4 cellular contexts compared by ENCODE assay signal in the genomic region with DNA sequence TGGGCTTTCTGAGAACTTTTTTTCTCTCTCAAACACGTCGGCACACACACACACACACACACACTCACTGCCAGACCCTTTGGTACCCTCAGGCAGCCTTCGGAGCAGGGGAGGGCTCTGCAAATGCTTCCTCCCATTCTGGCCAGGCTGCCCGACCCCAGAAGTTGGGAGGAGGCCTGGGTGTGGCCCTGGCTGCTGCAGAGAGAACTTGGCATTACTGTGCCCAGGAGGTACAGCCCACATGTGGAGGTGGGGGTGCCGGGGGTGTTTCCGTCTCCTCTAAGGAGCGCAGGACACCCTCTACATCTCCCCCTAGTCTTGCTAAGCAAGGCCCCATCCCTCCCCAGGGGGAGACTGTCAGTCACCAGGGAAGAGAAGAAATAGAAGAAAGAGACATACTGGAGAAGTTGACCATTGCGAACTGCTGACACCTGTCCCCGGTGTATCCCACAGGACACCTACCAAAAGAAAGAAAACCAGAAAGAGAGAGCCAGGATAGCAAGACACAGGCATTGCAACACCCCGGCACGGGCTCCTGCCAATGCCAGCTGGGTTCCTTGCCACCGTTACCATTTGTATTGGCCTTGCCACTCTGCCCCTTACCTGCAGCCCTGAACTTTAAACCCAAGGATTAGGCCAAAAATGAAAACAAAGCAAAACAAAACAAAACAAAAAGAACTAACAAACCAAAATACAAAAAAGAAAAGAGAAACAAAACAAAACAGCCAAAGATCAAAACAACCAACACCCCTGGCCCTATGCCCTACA.
"Had no signal": no experiment of that assay in that cellular context is flagged by ENCODE, and none has a peak within 500 bp of the region (broad histone marks: within the 10 kb centered on the region; RNA-seq: fewer than 3 reads in every experiment).

No MANE protein-coding gene starts in this region.

- H3K4me3 ChIP-seq: breast epithelium, K562, SJSA1 had no signal

- H3K27ac ChIP-seq: SJSA1, WERI-Rb-1 had no signal

- H3K4me1 ChIP-seq: SJSA1 had no signal

- H3K27me3 ChIP-seq: breast epithelium had no signal

- H3K9me3 ChIP-seq: breast epithelium, SJSA1 had no signal

- H3K36me3 ChIP-seq: breast epithelium, SJSA1, WERI-Rb-1 had no signal
